In genomic region chr18:61062241-61062640, GRCh38 we compare ENCODE assay signal across 35 cellular contexts.
DNase-seq lines count a peak whose midpoint lies in the region; ATAC-seq and TF ChIP-seq lines count a peak whose summit lies in the region.
"Had no signal": no experiment of that assay in that cellular context is flagged by ENCODE, and none has a peak within 500 bp of the region (broad histone marks: within the 10 kb centered on the region; RNA-seq: fewer than 3 reads in every experiment).

No MANE protein-coding gene starts in this region.

- no peak overlapping the region for H4K91ac ChIP-seq in trophoblast cell (ENCODE audit: low read depth, low read length)

- no peaks in the 10 kb centered on the region for H3K27me3 Mint-ChIP-seq in activated T-helper 17 cell treated with anti-CD3 and anti-CD28 coated beads, Interleukin-2, amount 50 U/mL, for 72 hours
- H3K27me3 Mint-ChIP-seq: B cell; CD4-positive, alpha-beta memory T cell; CD4-positive, alpha-beta T cell; CD4-positive, CD25-positive, alpha-beta regulatory T cell; CD8-positive, alpha-beta memory T cell had no signal

- H3K4me1 ChIP-seq in adipocyte (ENCODE audit: control insufficient read depth, insufficient read depth, low read length) (no peaks in the 10 kb centered on the region), trophoblast cell (ENCODE audit: control insufficient read depth in 1 of 2, insufficient read depth in 2 of 2, low read length in 2 of 2) (no peaks in the 10 kb centered on the region), tibial nerve (peaks cover 0 to 5% (median 0%) of the 10 kb centered on the region in 4 donors)
- H3K4me1 ChIP-seq: A549; BE2C; BLaER1; BLaER1 treated with 17β-estradiol and CSF1 and Interleukin-3, amounts not matched to agents 10 nM and 100 nM; Caco-2 had no signal

- H3K9ac ChIP-seq in adipocyte (ENCODE audit: low read length) (no peak overlapping the region), trophoblast cell (ENCODE audit: low read length) (no peak overlapping the region)
- H3K9ac ChIP-seq: BLaER1; BLaER1 treated with 17β-estradiol and CSF1 and Interleukin-3, amounts not matched to agents 10 nM and 100 nM had no signal

- no peak for ATAC-seq in HG03571 (IDR thresholded peaks at IDR 0.05; ENCODE audit: unreplicated experiment)
- no peak for ATAC-seq in activated T-helper 17 cell treated with anti-CD3 and anti-CD28 coated beads, Interleukin-2, amount 50 U/mL, for 72 hours (replicated peaks)
- ATAC-seq: A549; CD8-positive, alpha-beta T cell had no signal

- H3K27ac ChIP-seq in WERI-Rb-1 (peak overlapping the region; percentile 6), trophoblast cell (ENCODE audit: low read depth, low read length) (no peak overlapping the region), tibial nerve (no peak overlapping the region)
- H3K27ac ChIP-seq: 22Rv1; A549; BLaER1; BLaER1 treated with 17β-estradiol and CSF1 and Interleukin-3, amounts not matched to agents 10 nM and 100 nM; C4-2B had no signal

- no peak overlapping the region for H3K4ac ChIP-seq in trophoblast cell (ENCODE audit: low read depth, low read length)

- H2AK5ac ChIP-seq in trophoblast cell (ENCODE audit: low read length): no peak overlapping the region

- H3K36me3 Mint-ChIP-seq in activated T-helper 17 cell treated with anti-CD3 and anti-CD28 coated beads, Interleukin-2, amount 50 U/mL, for 72 hours (ENCODE audit: low read depth): no peaks in the 10 kb centered on the region
- H3K36me3 Mint-ChIP-seq: CD14-positive monocyte; CD4-positive, alpha-beta memory T cell; CD4-positive, CD25-positive, alpha-beta regulatory T cell; CD8-positive, alpha-beta memory T cell; CD8-positive, alpha-beta T cell had no signal

- TF ChIP-seq EP300 in tibial nerve (IDR thresholded peaks at IDR 0.05): no peak

- H3K14ac ChIP-seq in trophoblast cell (ENCODE audit: low read length): no peak overlapping the region

- H3K27me3 ChIP-seq in WERI-Rb-1 (ENCODE audit: insufficient read depth, low read depth, severe bottlenecking) (no peaks in the 10 kb centered on the region), adipocyte (replicated peaks; ENCODE audit: control insufficient read depth, insufficient read depth, low read length) (no peaks in the 10 kb centered on the region), trophoblast cell (ENCODE audit: insufficient read depth, low read length) (no peaks in the 10 kb centered on the region), tibial nerve (no peaks in the 10 kb centered on the region)
- H3K27me3 ChIP-seq: BE2C; BLaER1; BLaER1 treated with 17β-estradiol and CSF1 and Interleukin-3, amounts not matched to agents 10 nM and 100 nM had no signal

- H3K36me3 ChIP-seq in WERI-Rb-1: no peaks in the 10 kb centered on the region
- H3K36me3 ChIP-seq in adipocyte (ENCODE audit: control insufficient read depth, insufficient read depth, low read length, severe bottlenecking): no peaks in the 10 kb centered on the region
- H3K36me3 ChIP-seq in trophoblast cell (ENCODE audit: control insufficient read depth in 1 of 2, insufficient read depth in 2 of 2, low read length in 2 of 2): no peaks in the 10 kb centered on the region
- H3K36me3 ChIP-seq in tibial nerve: no peaks in the 10 kb centered on the region
- H3K36me3 ChIP-seq: BE2C; BLaER1; BLaER1 treated with 17β-estradiol and CSF1 and Interleukin-3, amounts not matched to agents 10 nM and 100 nM had no signal

- H3K9me3 Mint-ChIP-seq in activated T-helper 17 cell treated with anti-CD3 and anti-CD28 coated beads, Interleukin-2, amount 50 U/mL, for 72 hours: peaks cover 8% of the 10 kb centered on the region
- H3K9me3 Mint-ChIP-seq: CD4-positive, alpha-beta T cell; CD8-positive, alpha-beta T cell had no signal

- no peak overlapping the region for H4K12ac ChIP-seq in trophoblast cell (ENCODE audit: low read depth, low read length)

- H3K79me2 ChIP-seq in trophoblast cell (ENCODE audit: control insufficient read depth, insufficient read depth, low read length, poor library complexity): no peaks in the 10 kb centered on the region

- H3K4me3 ChIP-seq in WERI-Rb-1 (ENCODE audit: low read depth, low read length) (no peak overlapping the region), adipocyte (ENCODE audit: low read length) (no peak overlapping the region), trophoblast cell (ENCODE audit: low read depth, low read length) (no peak overlapping the region), tibial nerve (no peak overlapping the region)
- H3K4me3 ChIP-seq: A549; BLaER1; BLaER1 treated with 17β-estradiol and CSF1 and Interleukin-3, amounts not matched to agents 10 nM and 100 nM had no signal

- TF ChIP-seq CTCF in WERI-Rb-1 (IDR thresholded peaks at IDR 0.05; ENCODE audit: low read depth, low read length) (no peak), tibial nerve (IDR thresholded peaks at IDR 0.05) (no peak)

- no peak overlapping the region for H3K18ac ChIP-seq in trophoblast cell (ENCODE audit: low read length)

- H3K4me3 Mint-ChIP-seq in activated T-helper 17 cell treated with anti-CD3 and anti-CD28 coated beads, Interleukin-2, amount 50 U/mL, for 72 hours: no peak overlapping the region
- H3K4me3 Mint-ChIP-seq: B cell; CD14-positive monocyte; CD4-positive, alpha-beta memory T cell; CD4-positive, alpha-beta T cell; CD4-positive, CD25-positive, alpha-beta regulatory T cell; CD8-positive, alpha-beta memory T cell; CD8-positive, alpha-beta T cell had no signal

- no peak overlapping the region for H2BK5ac ChIP-seq in trophoblast cell (ENCODE audit: low read depth, low read length, poor library complexity)

- no peak overlapping the region for H3K4me2 ChIP-seq in trophoblast cell (ENCODE audit: low read length)
- H3K4me2 ChIP-seq: A549; BLaER1; BLaER1 treated with 17β-estradiol and CSF1 and Interleukin-3, amounts not matched to agents 10 nM and 100 nM had no signal

- DNase-seq in WERI-Rb-1 (no peak), adipocyte (ENCODE audit: low read depth) (peak; percentile 69), dedifferentiated amniotic fluid mesenchymal stem cell (ENCODE audit: extremely low spot score) (peak; percentile 26), trophoblast cell (peak; percentile 1 to 58), NCI-H1436 treated with DMSO at 0.1 percent for 48 hours (lab: John Stamatoyannopoulos, UW) (no peak), tibial nerve (ENCODE audit: low spot score in 2 of 2) (no peak)
- DNase-seq: 8988T; ACHN; AML-193; BE2C; C1 segment of cervical spinal cord; Caco-2; Calu3; CD4-positive, alpha-beta memory T cell; CD4-positive, alpha-beta T cell; CD4-positive, CD25-positive, alpha-beta regulatory T cell; CD8-positive, alpha-beta memory T cell; CD8-positive, alpha-beta T cell; COR-L47; DMS 273 treated with DMSO at 0.1 percent for 48 hours; DMS153; DMS53; DMS79; DMS79 treated with DMSO at 0.1 percent for 48 hours; DND-41; EL had no signal

- H2BK120ac ChIP-seq in trophoblast cell (ENCODE audit: insufficient read depth, low read length, poor library complexity): no peak overlapping the region

- TF ChIP-seq POLR2A in tibial nerve (IDR thresholded peaks at IDR 0.05): no peak

- no peaks in the 10 kb centered on the region for H3K4me1 Mint-ChIP-seq in activated T-helper 17 cell treated with anti-CD3 and anti-CD28 coated beads, Interleukin-2, amount 50 U/mL, for 72 hours
- H3K4me1 Mint-ChIP-seq: B cell; CD14-positive monocyte; CD4-positive, alpha-beta memory T cell; CD4-positive, CD25-positive, alpha-beta regulatory T cell; CD8-positive, alpha-beta memory T cell had no signal

- H3K27ac Mint-ChIP-seq in activated T-helper 17 cell treated with anti-CD3 and anti-CD28 coated beads, Interleukin-2, amount 50 U/mL, for 72 hours: no peak overlapping the region
- H3K27ac Mint-ChIP-seq: B cell; CD14-positive monocyte; CD4-positive, alpha-beta memory T cell; CD4-positive, alpha-beta T cell; CD4-positive, CD25-positive, alpha-beta regulatory T cell; CD8-positive, alpha-beta memory T cell; CD8-positive, alpha-beta T cell had no signal

- H4K8ac ChIP-seq in trophoblast cell (ENCODE audit: low read depth, low read length): no peak overlapping the region

- no peaks in the 10 kb centered on the region for H3K79me1 ChIP-seq in trophoblast cell (ENCODE audit: low read length)

- no CpG with 5 or more reads among the region's 2 CpGs for WGBS in trophoblast cell (ENCODE audit: extremely low coverage, insufficient coverage, insufficient read length)
- WGBS in tibial nerve, 2 donors: 73 to 80% methylated on average over 2 of the region's 2 CpGs

- no peak overlapping the region for H3K23ac ChIP-seq in trophoblast cell (ENCODE audit: low read length)

- no peak overlapping the region for H2BK12ac ChIP-seq in trophoblast cell (ENCODE audit: low read length)

- H3K9me3 ChIP-seq in WERI-Rb-1 (ENCODE audit: severe bottlenecking) (peaks cover 2% of the 10 kb centered on the region), adipocyte (ENCODE audit: control insufficient read depth, low read length) (no peaks in the 10 kb centered on the region), trophoblast cell (ENCODE audit: insufficient read depth, low read depth, low read length) (no peaks in the 10 kb centered on the region), tibial nerve (no peaks in the 10 kb centered on the region)
- H3K9me3 ChIP-seq: A549; BE2C; BLaER1; BLaER1 treated with 17β-estradiol and CSF1 and Interleukin-3, amounts not matched to agents 10 nM and 100 nM; Caco-2 had no signal

- H2AFZ ChIP-seq in trophoblast cell (ENCODE audit: insufficient read depth, low read length, poor library complexity): no peak overlapping the region

Comparison
In these comparisons a context has a peak if more than half of its experiments do, and no peak if none do; other contexts are left out.
1. DNase-seq: peak in adipocyte (single experiment), dedifferentiated amniotic fluid mesenchymal stem cell (single experiment) and trophoblast cell (2 of 2); none in WERI-Rb-1 (single experiment), NCI-H1436 treated with DMSO at 0.1 percent for 48 hours (single experiment) and tibial nerve (0 of 2).